Comparison of ENCODE assay signal across 11 cellular contexts in genomic region chrX:40148439-40149285, GRCh38. TPM values are rescaled to one million over a fixed set of nuclear protein-coding genes. Genes with fewer than 3 reads are reported as not detected.
DNase-seq lines count a peak whose midpoint lies in the region; ATAC-seq and TF ChIP-seq lines count a peak whose summit lies in the region.
"Had no signal": no experiment of that assay in that cellular context is flagged by ENCODE, and none has a peak within 500 bp of the region (broad histone marks: within the 10 kb centered on the region; RNA-seq: fewer than 3 reads in every experiment).

No MANE protein-coding gene starts in this region.

- peaks cover 42% of the 10 kb centered on the region for H3K4me1 Mint-ChIP-seq in stimulated activated naive CD8-positive, alpha-beta T cell treated with anti-CD3 and anti-CD28 coated beads, Interleukin-15, amount 100 ng/mL, for 72 hours
- peaks cover 6% of the 10 kb centered on the region for H3K4me1 Mint-ChIP-seq in T-helper 17 cell

- H3K9me3 Mint-ChIP-seq in stimulated activated naive CD8-positive, alpha-beta T cell treated with anti-CD3 and anti-CD28 coated beads, Interleukin-15, amount 100 ng/mL, for 72 hours, result no peaks in the 10 kb centered on the region
- H3K9me3 Mint-ChIP-seq: activated naive CD4-positive, alpha-beta T cell treated with anti-CD3 and anti-CD28 coated beads, Interleukin-2, amount 10 ng/mL, durations not matched to agents 7 days and 5 days had no signal

- peaks cover 10% of the 10 kb centered on the region for H3K27me3 Mint-ChIP-seq in stimulated activated naive CD8-positive, alpha-beta T cell treated with anti-CD3 and anti-CD28 coated beads, Interleukin-15, amount 100 ng/mL, for 72 hours
- no peaks in the 10 kb centered on the region for H3K27me3 Mint-ChIP-seq in T-helper 17 cell

- no peak for TF ChIP-seq CTCF in foreskin fibroblast (IDR thresholded peaks at IDR 0.05; ENCODE audit: low read depth, low read length)

- peaks cover 13% of the 10 kb centered on the region for H3K9me3 ChIP-seq in iPS-18c (ENCODE audit: control insufficient read depth, insufficient read depth, low read length)
- no peaks in the 10 kb centered on the region for H3K9me3 ChIP-seq in T-helper 17 cell (ENCODE audit: control insufficient read depth, low read length, poor library complexity, severe bottlenecking)
- H3K9me3 ChIP-seq: BE2C had no signal

- H3K4me3 Mint-ChIP-seq in stimulated activated naive CD8-positive, alpha-beta T cell treated with anti-CD3 and anti-CD28 coated beads, Interleukin-15, amount 100 ng/mL, for 72 hours, result peak overlapping the region; percentile 6 to 26
- no peak overlapping the region for H3K4me3 Mint-ChIP-seq in T-helper 17 cell
- H3K4me3 Mint-ChIP-seq: activated naive CD4-positive, alpha-beta T cell treated with anti-CD3 and anti-CD28 coated beads, Interleukin-2, amount 10 ng/mL, durations not matched to agents 7 days and 5 days had no signal

- no peak for DNase-seq in stimulated activated naive CD8-positive, alpha-beta T cell treated with anti-CD3 and anti-CD28 coated beads, Interleukin-15, amount 100 ng/mL, for 72 hours
- DNase-seq in stimulated activated naive CD8-positive, alpha-beta T cell treated with anti-CD3 and anti-CD28 coated beads, Interleukin-15, Interleukin-2, amounts not matched to agents 100 U/mL and 50 U/mL, for 24 hours, result no peak
- DNase-seq in SIG-M5 treated with dmso at 0.1 percent for 504 hours (lab: John Stamatoyannopoulos, UW; ENCODE audit: unreplicated experiment) (peak; percentile 68), T-helper 17 cell (no peak), superior temporal gyrus (ENCODE audit: extremely low spot score) (no peak), foreskin fibroblast (no peak)
- DNase-seq: activated naive CD4-positive, alpha-beta T cell treated with anti-CD3 and anti-CD28 coated beads, Interleukin-2, amount 10 ng/mL, durations not matched to agents 7 days and 5 days; BE2C; NCI-H2171 had no signal

- peak overlapping the region in 1 of 2 donors; percentile 90 for H3K27ac Mint-ChIP-seq in stimulated activated naive CD8-positive, alpha-beta T cell treated with anti-CD3 and anti-CD28 coated beads, Interleukin-15, amount 100 ng/mL, for 72 hours
- H3K27ac Mint-ChIP-seq in T-helper 17 cell, result no peak overlapping the region
- H3K27ac Mint-ChIP-seq: activated naive CD4-positive, alpha-beta T cell treated with anti-CD3 and anti-CD28 coated beads, Interleukin-2, amount 10 ng/mL, durations not matched to agents 7 days and 5 days had no signal

- 0 out of 2 replicates have a peak overlapping the region, but pooled peaks have one; percentile 32 for H3K4me3 ChIP-seq in iPS-18c (ENCODE audit: insufficient read depth, low read depth, low read length)
- H3K4me3 ChIP-seq in foreskin fibroblast (ENCODE audit: low read depth in 1 of 2, low read length in 2 of 2), result no peak overlapping the region

- H3K36me3 Mint-ChIP-seq in T-helper 17 cell (ENCODE audit: low read depth), result no peaks in the 10 kb centered on the region
- H3K36me3 Mint-ChIP-seq: activated naive CD4-positive, alpha-beta T cell treated with anti-CD3 and anti-CD28 coated beads, Interleukin-2, amount 10 ng/mL, durations not matched to agents 7 days and 5 days had no signal

- ATAC-seq in stimulated activated naive CD8-positive, alpha-beta T cell treated with anti-CD3 and anti-CD28 coated beads, Interleukin-15, amount 100 ng/mL, for 72 hours, result no peak
- ATAC-seq in stimulated activated naive CD8-positive, alpha-beta T cell treated with anti-CD3 and anti-CD28 coated beads, Interleukin-15, Interleukin-2, amounts not matched to agents 100 U/mL and 50 U/mL, for 24 hours, result no peak
- ATAC-seq in T-helper 17 cell (no peak), GM19351 (IDR thresholded peaks at IDR 0.05; ENCODE audit: unreplicated experiment) (no peak)

RNA-seq across cellular contexts. Expression of gene BCOR, which starts 50.9 kb away (rescaled TPM):
- 10 to 100 TPM; 24.7 to 29.1 TPM for total RNA-seq in T-helper 17 cell
